Comparison of ENCODE assay signal across 2 cellular contexts in the genomic region with DNA sequence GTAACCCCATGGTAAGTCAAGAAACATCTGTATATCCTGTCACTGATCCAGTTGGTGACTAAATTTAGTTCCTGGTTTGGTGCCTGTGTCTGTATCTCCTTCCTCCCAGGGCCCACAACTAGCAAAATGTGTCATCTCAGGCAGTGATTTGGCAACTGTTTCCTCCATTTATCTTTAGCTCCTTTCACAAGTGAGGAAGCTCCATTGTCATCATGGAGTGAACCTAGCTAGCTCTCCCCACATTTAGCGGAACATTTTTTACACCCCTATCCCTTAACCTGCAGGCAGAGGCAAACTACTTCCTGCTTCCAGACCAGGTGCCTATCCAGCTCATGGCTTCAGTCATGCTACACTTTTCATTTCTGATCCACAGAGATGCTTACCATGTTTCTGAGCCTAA.
TF ChIP-seq lines count a peak whose summit lies in the region.

No MANE protein-coding gene starts in this region.

TF ChIP-seq in GM12878, 131 proteins besides CTCF, POLR2A, EP300 and RAD21:
- TF ChIP-seq, protein P1, sequence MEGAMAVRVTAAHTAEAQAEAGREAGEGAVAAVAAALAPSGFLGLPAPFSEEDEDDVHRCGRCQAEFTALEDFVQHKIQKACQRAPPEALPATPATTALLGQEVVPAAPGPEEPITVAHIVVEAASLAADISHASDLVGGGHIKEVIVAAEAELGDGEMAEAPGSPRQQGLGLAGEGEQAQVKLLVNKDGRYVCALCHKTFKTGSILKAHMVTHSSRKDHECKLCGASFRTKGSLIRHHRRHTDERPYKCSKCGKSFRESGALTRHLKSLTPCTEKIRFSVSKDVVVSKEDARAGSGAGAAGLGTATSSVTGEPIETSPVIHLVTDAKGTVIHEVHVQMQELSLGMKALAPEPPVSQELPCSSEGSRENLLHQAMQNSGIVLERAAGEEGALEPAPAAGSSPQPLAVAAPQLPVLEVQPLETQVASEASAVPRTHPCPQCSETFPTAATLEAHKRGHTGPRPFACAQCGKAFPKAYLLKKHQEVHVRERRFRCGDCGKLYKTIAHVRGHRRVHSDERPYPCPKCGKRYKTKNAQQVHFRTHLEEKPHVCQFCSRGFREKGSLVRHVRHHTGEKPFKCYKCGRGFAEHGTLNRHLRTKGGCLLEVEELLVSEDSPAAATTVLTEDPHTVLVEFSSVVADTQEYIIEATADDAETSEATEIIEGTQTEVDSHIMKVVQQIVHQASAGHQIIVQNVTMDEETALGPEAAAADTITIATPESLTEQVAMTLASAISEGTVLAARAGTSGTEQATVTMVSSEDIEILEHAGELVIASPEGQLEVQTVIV (IDR thresholded peaks at IDR 0.05; ENCODE audit: borderline replicate concordance, partially characterized antibody), result no peak
- TF ChIP-seq, protein P2, sequence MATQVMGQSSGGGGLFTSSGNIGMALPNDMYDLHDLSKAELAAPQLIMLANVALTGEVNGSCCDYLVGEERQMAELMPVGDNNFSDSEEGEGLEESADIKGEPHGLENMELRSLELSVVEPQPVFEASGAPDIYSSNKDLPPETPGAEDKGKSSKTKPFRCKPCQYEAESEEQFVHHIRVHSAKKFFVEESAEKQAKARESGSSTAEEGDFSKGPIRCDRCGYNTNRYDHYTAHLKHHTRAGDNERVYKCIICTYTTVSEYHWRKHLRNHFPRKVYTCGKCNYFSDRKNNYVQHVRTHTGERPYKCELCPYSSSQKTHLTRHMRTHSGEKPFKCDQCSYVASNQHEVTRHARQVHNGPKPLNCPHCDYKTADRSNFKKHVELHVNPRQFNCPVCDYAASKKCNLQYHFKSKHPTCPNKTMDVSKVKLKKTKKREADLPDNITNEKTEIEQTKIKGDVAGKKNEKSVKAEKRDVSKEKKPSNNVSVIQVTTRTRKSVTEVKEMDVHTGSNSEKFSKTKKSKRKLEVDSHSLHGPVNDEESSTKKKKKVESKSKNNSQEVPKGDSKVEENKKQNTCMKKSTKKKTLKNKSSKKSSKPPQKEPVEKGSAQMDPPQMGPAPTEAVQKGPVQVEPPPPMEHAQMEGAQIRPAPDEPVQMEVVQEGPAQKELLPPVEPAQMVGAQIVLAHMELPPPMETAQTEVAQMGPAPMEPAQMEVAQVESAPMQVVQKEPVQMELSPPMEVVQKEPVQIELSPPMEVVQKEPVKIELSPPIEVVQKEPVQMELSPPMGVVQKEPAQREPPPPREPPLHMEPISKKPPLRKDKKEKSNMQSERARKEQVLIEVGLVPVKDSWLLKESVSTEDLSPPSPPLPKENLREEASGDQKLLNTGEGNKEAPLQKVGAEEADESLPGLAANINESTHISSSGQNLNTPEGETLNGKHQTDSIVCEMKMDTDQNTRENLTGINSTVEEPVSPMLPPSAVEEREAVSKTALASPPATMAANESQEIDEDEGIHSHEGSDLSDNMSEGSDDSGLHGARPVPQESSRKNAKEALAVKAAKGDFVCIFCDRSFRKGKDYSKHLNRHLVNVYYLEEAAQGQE (IDR thresholded peaks at IDR 0.05; ENCODE audit: low read depth, low read length), result no peak
- TF ChIP-seq, protein P3, sequence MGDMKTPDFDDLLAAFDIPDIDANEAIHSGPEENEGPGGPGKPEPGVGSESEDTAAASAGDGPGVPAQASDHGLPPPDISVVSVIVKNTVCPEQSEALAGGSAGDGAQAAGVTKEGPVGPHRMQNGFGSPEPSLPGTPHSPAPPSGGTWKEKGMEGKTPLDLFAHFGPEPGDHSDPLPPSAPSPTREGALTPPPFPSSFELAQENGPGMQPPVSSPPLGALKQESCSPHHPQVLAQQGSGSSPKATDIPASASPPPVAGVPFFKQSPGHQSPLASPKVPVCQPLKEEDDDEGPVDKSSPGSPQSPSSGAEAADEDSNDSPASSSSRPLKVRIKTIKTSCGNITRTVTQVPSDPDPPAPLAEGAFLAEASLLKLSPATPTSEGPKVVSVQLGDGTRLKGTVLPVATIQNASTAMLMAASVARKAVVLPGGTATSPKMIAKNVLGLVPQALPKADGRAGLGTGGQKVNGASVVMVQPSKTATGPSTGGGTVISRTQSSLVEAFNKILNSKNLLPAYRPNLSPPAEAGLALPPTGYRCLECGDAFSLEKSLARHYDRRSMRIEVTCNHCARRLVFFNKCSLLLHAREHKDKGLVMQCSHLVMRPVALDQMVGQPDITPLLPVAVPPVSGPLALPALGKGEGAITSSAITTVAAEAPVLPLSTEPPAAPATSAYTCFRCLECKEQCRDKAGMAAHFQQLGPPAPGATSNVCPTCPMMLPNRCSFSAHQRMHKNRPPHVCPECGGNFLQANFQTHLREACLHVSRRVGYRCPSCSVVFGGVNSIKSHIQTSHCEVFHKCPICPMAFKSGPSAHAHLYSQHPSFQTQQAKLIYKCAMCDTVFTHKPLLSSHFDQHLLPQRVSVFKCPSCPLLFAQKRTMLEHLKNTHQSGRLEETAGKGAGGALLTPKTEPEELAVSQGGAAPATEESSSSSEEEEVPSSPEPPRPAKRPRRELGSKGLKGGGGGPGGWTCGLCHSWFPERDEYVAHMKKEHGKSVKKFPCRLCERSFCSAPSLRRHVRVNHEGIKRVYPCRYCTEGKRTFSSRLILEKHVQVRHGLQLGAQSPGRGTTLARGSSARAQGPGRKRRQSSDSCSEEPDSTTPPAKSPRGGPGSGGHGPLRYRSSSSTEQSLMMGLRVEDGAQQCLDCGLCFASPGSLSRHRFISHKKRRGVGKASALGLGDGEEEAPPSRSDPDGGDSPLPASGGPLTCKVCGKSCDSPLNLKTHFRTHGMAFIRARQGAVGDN (IDR thresholded peaks at IDR 0.05), result peak; percentile 56
- TF ChIP-seq, protein P4, sequence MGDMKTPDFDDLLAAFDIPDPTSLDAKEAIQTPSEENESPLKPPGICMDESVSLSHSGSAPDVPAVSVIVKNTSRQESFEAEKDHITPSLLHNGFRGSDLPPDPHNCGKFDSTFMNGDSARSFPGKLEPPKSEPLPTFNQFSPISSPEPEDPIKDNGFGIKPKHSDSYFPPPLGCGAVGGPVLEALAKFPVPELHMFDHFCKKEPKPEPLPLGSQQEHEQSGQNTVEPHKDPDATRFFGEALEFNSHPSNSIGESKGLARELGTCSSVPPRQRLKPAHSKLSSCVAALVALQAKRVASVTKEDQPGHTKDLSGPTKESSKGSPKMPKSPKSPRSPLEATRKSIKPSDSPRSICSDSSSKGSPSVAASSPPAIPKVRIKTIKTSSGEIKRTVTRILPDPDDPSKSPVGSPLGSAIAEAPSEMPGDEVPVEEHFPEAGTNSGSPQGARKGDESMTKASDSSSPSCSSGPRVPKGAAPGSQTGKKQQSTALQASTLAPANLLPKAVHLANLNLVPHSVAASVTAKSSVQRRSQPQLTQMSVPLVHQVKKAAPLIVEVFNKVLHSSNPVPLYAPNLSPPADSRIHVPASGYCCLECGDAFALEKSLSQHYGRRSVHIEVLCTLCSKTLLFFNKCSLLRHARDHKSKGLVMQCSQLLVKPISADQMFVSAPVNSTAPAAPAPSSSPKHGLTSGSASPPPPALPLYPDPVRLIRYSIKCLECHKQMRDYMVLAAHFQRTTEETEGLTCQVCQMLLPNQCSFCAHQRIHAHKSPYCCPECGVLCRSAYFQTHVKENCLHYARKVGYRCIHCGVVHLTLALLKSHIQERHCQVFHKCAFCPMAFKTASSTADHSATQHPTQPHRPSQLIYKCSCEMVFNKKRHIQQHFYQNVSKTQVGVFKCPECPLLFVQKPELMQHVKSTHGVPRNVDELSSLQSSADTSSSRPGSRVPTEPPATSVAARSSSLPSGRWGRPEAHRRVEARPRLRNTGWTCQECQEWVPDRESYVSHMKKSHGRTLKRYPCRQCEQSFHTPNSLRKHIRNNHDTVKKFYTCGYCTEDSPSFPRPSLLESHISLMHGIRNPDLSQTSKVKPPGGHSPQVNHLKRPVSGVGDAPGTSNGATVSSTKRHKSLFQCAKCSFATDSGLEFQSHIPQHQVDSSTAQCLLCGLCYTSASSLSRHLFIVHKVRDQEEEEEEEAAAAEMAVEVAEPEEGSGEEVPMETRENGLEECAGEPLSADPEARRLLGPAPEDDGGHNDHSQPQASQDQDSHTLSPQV (IDR thresholded peaks at IDR 0.05), result 0 out of 2 replicates have a peak, but pooled peaks have one; percentile 55

TF ChIP-seq in WTC11, 78 proteins besides CTCF, POLR2A, EP300 and RAD21 (continued from another document):
- TF ChIP-seq, protein P5, sequence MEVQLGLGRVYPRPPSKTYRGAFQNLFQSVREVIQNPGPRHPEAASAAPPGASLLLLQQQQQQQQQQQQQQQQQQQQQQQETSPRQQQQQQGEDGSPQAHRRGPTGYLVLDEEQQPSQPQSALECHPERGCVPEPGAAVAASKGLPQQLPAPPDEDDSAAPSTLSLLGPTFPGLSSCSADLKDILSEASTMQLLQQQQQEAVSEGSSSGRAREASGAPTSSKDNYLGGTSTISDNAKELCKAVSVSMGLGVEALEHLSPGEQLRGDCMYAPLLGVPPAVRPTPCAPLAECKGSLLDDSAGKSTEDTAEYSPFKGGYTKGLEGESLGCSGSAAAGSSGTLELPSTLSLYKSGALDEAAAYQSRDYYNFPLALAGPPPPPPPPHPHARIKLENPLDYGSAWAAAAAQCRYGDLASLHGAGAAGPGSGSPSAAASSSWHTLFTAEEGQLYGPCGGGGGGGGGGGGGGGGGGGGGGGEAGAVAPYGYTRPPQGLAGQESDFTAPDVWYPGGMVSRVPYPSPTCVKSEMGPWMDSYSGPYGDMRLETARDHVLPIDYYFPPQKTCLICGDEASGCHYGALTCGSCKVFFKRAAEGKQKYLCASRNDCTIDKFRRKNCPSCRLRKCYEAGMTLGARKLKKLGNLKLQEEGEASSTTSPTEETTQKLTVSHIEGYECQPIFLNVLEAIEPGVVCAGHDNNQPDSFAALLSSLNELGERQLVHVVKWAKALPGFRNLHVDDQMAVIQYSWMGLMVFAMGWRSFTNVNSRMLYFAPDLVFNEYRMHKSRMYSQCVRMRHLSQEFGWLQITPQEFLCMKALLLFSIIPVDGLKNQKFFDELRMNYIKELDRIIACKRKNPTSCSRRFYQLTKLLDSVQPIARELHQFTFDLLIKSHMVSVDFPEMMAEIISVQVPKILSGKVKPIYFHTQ (CRISPR knock-in tag; IDR thresholded peaks at IDR 0.05), result no peak
- TF ChIP-seq, protein P6, sequence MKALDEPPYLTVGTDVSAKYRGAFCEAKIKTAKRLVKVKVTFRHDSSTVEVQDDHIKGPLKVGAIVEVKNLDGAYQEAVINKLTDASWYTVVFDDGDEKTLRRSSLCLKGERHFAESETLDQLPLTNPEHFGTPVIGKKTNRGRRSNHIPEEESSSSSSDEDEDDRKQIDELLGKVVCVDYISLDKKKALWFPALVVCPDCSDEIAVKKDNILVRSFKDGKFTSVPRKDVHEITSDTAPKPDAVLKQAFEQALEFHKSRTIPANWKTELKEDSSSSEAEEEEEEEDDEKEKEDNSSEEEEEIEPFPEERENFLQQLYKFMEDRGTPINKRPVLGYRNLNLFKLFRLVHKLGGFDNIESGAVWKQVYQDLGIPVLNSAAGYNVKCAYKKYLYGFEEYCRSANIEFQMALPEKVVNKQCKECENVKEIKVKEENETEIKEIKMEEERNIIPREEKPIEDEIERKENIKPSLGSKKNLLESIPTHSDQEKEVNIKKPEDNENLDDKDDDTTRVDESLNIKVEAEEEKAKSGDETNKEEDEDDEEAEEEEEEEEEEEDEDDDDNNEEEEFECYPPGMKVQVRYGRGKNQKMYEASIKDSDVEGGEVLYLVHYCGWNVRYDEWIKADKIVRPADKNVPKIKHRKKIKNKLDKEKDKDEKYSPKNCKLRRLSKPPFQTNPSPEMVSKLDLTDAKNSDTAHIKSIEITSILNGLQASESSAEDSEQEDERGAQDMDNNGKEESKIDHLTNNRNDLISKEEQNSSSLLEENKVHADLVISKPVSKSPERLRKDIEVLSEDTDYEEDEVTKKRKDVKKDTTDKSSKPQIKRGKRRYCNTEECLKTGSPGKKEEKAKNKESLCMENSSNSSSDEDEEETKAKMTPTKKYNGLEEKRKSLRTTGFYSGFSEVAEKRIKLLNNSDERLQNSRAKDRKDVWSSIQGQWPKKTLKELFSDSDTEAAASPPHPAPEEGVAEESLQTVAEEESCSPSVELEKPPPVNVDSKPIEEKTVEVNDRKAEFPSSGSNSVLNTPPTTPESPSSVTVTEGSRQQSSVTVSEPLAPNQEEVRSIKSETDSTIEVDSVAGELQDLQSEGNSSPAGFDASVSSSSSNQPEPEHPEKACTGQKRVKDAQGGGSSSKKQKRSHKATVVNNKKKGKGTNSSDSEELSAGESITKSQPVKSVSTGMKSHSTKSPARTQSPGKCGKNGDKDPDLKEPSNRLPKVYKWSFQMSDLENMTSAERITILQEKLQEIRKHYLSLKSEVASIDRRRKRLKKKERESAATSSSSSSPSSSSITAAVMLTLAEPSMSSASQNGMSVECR (CRISPR knock-in tag; IDR thresholded peaks at IDR 0.05; ENCODE audit: borderline replicate concordance), result no peak
